8 cellular contexts compared by ENCODE assay signal in the genomic region with DNA sequence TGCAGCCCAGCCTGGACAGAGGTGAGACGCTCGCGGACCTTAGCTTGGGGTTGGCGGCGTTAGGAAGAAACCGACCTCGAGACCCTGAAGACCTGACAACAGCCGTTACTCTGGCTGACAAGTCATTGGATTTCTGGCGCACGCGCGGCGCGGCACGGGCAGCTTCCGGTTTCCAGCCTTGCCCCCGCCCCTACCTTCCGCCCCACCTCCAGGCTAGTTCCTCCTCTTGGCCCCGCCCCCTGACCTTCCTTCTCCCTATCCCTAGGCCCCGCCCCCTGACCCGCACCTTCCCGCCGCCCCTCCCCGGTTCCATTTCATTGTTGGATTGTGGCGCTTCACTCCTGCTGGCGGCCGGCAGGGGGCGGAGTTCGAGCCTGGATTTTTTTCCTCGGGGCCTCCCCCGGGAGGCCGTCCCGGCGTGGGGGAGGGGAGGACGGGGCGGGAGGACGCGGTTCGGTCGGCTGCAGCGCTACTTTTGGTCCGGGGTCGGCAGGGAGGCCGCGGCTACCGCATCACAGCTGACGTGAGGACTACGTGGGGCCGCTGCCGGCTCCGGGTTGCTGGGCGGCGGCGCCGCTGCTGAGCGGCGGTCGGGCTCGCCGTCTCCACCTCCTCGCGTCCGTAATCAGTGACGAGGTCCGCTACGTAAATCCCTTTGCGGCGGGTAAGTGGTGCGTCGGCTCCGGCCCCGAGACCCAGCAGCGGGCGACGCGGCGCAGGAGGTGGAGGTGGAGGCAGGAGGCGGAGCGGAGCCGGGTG. TPM values are rescaled to one million over a fixed set of nuclear protein-coding genes. Genes with fewer than 3 reads are reported as not detected.
DNase-seq lines count a peak whose midpoint lies in the region; ATAC-seq and TF ChIP-seq lines count a peak whose summit lies in the region.

A gene (plus strand): TSS at position 317 of the 759 bp plus-strand sequence. CDS start 10,990 bp downstream, outside the sequence.

- no peaks in the 10 kb centered on the region for H3K9me3 Mint-ChIP-seq in Calu3 (ENCODE audit: low read depth, unreplicated experiment)
- no peaks in the 10 kb centered on the region for H3K9me3 Mint-ChIP-seq in activated CD8-positive, alpha-beta memory T cell treated with anti-CD3 and anti-CD28 coated beads, Interleukin-2, amount 10 ng/mL, durations not matched to agents 7 days and 5 days (ENCODE audit: low read depth)

- no peaks in the 10 kb centered on the region for H3K36me3 ChIP-seq in endocrine pancreas (ENCODE audit: control insufficient read depth, insufficient read depth, low read length)

- TF ChIP-seq CTCF in Calu3 (IDR thresholded peaks at IDR 0.05; ENCODE audit: unreplicated experiment) = peak; percentile 83

- intact Hi-C loops in Calu3 (cut with micrococcal nuclease; ENCODE audit: unreplicated experiment) = loop anchor here (2.0 kb wide), 1 partner anchor 70 kb away; no protein-coding TSS in a partner anchor

- peak within 1 kb of the TSS; percentile 83 for H3K4me3 Mint-ChIP-seq in Calu3 (ENCODE audit: low read depth, unreplicated experiment)
- H3K4me3 Mint-ChIP-seq in activated CD8-positive, alpha-beta memory T cell treated with anti-CD3 and anti-CD28 coated beads, Interleukin-2, amount 10 ng/mL, durations not matched to agents 7 days and 5 days = peak within 1 kb of the TSS; percentile 97

- no peaks in the 10 kb centered on the region for H3K4me1 Mint-ChIP-seq in Calu3 (ENCODE audit: low read depth, unreplicated experiment)
- H3K4me1 Mint-ChIP-seq in activated CD8-positive, alpha-beta memory T cell treated with anti-CD3 and anti-CD28 coated beads, Interleukin-2, amount 10 ng/mL, durations not matched to agents 7 days and 5 days = peaks cover 46% of the 10 kb centered on the region

- peak within 1 kb of the TSS; percentile 72 for H3K4me3 ChIP-seq in endocrine pancreas (ENCODE audit: control insufficient read depth, insufficient read depth, low read length)

- no peaks in the 10 kb centered on the region for H3K27me3 Mint-ChIP-seq in Calu3 (ENCODE audit: unreplicated experiment)
- no peaks in the 10 kb centered on the region for H3K27me3 Mint-ChIP-seq in activated CD8-positive, alpha-beta memory T cell treated with anti-CD3 and anti-CD28 coated beads, Interleukin-2, amount 10 ng/mL, durations not matched to agents 7 days and 5 days

- ATAC-seq in GM21381 (IDR thresholded peaks at IDR 0.05; ENCODE audit: unreplicated experiment) = peak; percentile 72
- peak; percentile 79 for ATAC-seq in activated CD8-positive, alpha-beta memory T cell treated with anti-CD3 and anti-CD28 coated beads, Interleukin-2, amount 10 ng/mL, durations not matched to agents 7 days and 5 days

- H3K4me1 ChIP-seq in endocrine pancreas (ENCODE audit: control insufficient read depth, insufficient read depth, low read length) = peaks cover 24% of the 10 kb centered on the region

- H3K36me3 Mint-ChIP-seq in Calu3 (ENCODE audit: insufficient read depth, unreplicated experiment) = peaks cover 35% of the 10 kb centered on the region
- peaks cover 14% of the 10 kb centered on the region for H3K36me3 Mint-ChIP-seq in activated CD8-positive, alpha-beta memory T cell treated with anti-CD3 and anti-CD28 coated beads, Interleukin-2, amount 10 ng/mL, durations not matched to agents 7 days and 5 days

- CTCF ChIA-PET in Calu3 (lab: Charles Lee) = interaction anchor here (0.9 to 2.1 kb wide), 4 partner anchors 69 to 257 kb away, joined by 3 to 37 read pairs (median 4); no protein-coding TSS in a partner anchor
- CTCF ChIA-PET in activated CD8-positive, alpha-beta memory T cell treated with anti-CD3 and anti-CD28 coated beads, Interleukin-2, amount 10 ng/mL, durations not matched to agents 7 days and 5 days (lab: Charles Lee) = interaction anchor here (0.7 to 12.2 kb wide), 16 partner anchors 8 to 226 kb away, joined by 3 to 208 read pairs (median 6); a partner anchor contains a TSS

- H3K27me3 ChIP-seq in endocrine pancreas (ENCODE audit: control insufficient read depth, insufficient read depth, low read length) = no peaks in the 10 kb centered on the region

- H3K9ac ChIP-seq in endocrine pancreas (ENCODE audit: control insufficient read depth, insufficient read depth, low read length) = peak within 1 kb of the TSS; percentile 99

- H3K9me3 ChIP-seq in endocrine pancreas (ENCODE audit: control insufficient read depth, low read length) = no peaks in the 10 kb centered on the region

- peak; percentile 99 for DNase-seq in Calu3
- DNase-seq in HUDEP-2 (lab: John Stamatoyannopoulos, UW; ENCODE audit: unreplicated experiment in 76 of 76) = peak; percentile 43 to 99 (median 97)
- DNase-seq in NOMO-1 treated with dmso at 0.1 percent for 144 hours (lab: John Stamatoyannopoulos, UW; ENCODE audit: unreplicated experiment) = peak; percentile 93
- DNase-seq in activated CD8-positive, alpha-beta memory T cell treated with anti-CD3 and anti-CD28 coated beads, Interleukin-2, amount 10 ng/mL, durations not matched to agents 7 days and 5 days = peak; percentile 99
- DNase-seq in mesenteric fat pad (ENCODE audit: low spot score) = peak; percentile 99
- DNase-seq in stimulated activated CD8-positive, alpha-beta memory T cell treated with anti-CD3 and anti-CD28 coated beads, Interleukin-15, amount 100 ng/mL, for 24 hours (ENCODE audit: low read depth) = peak; percentile 98

- peak within 1 kb of the TSS; percentile 86 for H3K27ac Mint-ChIP-seq in Calu3 (ENCODE audit: unreplicated experiment)
- peak within 1 kb of the TSS; percentile 95 for H3K27ac Mint-ChIP-seq in activated CD8-positive, alpha-beta memory T cell treated with anti-CD3 and anti-CD28 coated beads, Interleukin-2, amount 10 ng/mL, durations not matched to agents 7 days and 5 days

- BruUV-seq in Calu3 (replicated peaks; lab: Mats Ljungman, UMichigan) = no TSS peak

RNA-seq across cellular contexts. Expression of the gene that starts here (rescaled TPM):
- total RNA-seq in Calu3 (2022) (19.0 and 20.3 TPM in 2 replicates), mesenteric fat pad (40.3 TPM)
- 100 to 1,000 TPM; 102 to 192 TPM for total RNA-seq in activated CD8-positive, alpha-beta memory T cell treated with anti-CD3 and anti-CD28 coated beads, Interleukin-2, amount 10 ng/mL, durations not matched to agents 7 days and 5 days

Comparison
In these comparisons a context has a peak if more than half of its experiments do, and no peak if none do; other contexts are left out.
1. Peak in every context shown above with its lines: DNase-seq, ATAC-seq and H3K4me3 ChIP-seq.